Comparison of ENCODE assay signal across 18 cellular contexts in genomic region chr16:69033550-69033949, GRCh38.
DNase-seq lines count a peak whose midpoint lies in the region; ATAC-seq and TF ChIP-seq lines count a peak whose summit lies in the region.
"Had no signal": no experiment of that assay in that cellular context is flagged by ENCODE, and none has a peak within 500 bp of the region (broad histone marks: within the 10 kb centered on the region; RNA-seq: fewer than 3 reads in every experiment).

No MANE protein-coding gene starts in this region.

- DNase-seq in left cardiac atrium (peak; percentile 44), right atrium auricular region (ENCODE audit: low spot score) (no peak), right cardiac atrium (peak; percentile 49 to 79 (median 69)), cardiac septum (ENCODE audit: low spot score) (no peak), endothelial cell (ENCODE audit: low spot score) (no peak), RKO (ENCODE audit: low spot score) (no peak)
- DNase-seq: 8988T; ACHN; BE2C; Caco-2; Calu3; CD4-positive, alpha-beta T cell; CD8-positive, alpha-beta T cell; DMS79 treated with DMSO at 0.1 percent for 48 hours; GF-D8 had no signal

- H3K36me3 Mint-ChIP-seq in endothelial cell (ENCODE audit: low read depth, unreplicated experiment): peaks cover 7% of the 10 kb centered on the region

- H3K27me3 ChIP-seq in right atrium auricular region (no peaks in the 10 kb centered on the region), right cardiac atrium (ENCODE audit: control insufficient read depth, insufficient read depth) (no peaks in the 10 kb centered on the region), BLaER1 (no peaks in the 10 kb centered on the region)
- H3K27me3 ChIP-seq: BE2C; BLaER1 treated with 17β-estradiol and CSF1 and Interleukin-3, amounts not matched to agents 10 nM and 100 nM had no signal

- H3K36me3 ChIP-seq in right atrium auricular region (no peaks in the 10 kb centered on the region), BLaER1 (peaks cover 16% of the 10 kb centered on the region; the same call in 1 of the 2 replicates)
- H3K36me3 ChIP-seq: BE2C had no signal

- H3K4me2 ChIP-seq in BLaER1: peak overlapping the region; percentile 11; the same call in 1 of the 2 replicates

- H3K27me3 Mint-ChIP-seq in endothelial cell (ENCODE audit: unreplicated experiment): peaks cover 2% of the 10 kb centered on the region
- H3K27me3 Mint-ChIP-seq: CD4-positive, alpha-beta T cell had no signal

- intact Hi-C loops in left cardiac atrium (cut with DNase I): no loop called here
- intact Hi-C loops in right cardiac atrium (cut with DNase I): loop anchor here in 1 of 4 donors (10.0 kb wide), 1 partner anchor 399 kb away; no protein-coding TSS in a partner anchor
- intact Hi-C loops in cardiac septum (cut with DNase I): no loop called here

- H3K27ac ChIP-seq in right atrium auricular region: no peak overlapping the region
- no peak overlapping the region for H3K27ac ChIP-seq in right cardiac atrium (ENCODE audit: low read length)
- no peak overlapping the region for H3K27ac ChIP-seq in BLaER1
- H3K27ac ChIP-seq: BLaER1 treated with 17β-estradiol and CSF1 and Interleukin-3, amounts not matched to agents 10 nM and 100 nM; C4-2B had no signal

- no peaks in the 10 kb centered on the region for H3K4me1 ChIP-seq in right atrium auricular region
- H3K4me1 ChIP-seq in right cardiac atrium (ENCODE audit: control insufficient read depth, insufficient read depth, low read length): no peaks in the 10 kb centered on the region
- H3K4me1 ChIP-seq in BLaER1: peaks cover 14% of the 10 kb centered on the region; the same call in 1 of the 2 replicates
- H3K4me1 ChIP-seq: BE2C had no signal

- H3K9me3 ChIP-seq in right atrium auricular region (no peaks in the 10 kb centered on the region), right cardiac atrium (ENCODE audit: control insufficient read depth, low read length) (no peaks in the 10 kb centered on the region), BLaER1 (no peaks in the 10 kb centered on the region)
- H3K9me3 ChIP-seq: BE2C; BLaER1 treated with 17β-estradiol and CSF1 and Interleukin-3, amounts not matched to agents 10 nM and 100 nM; Caco-2 had no signal

- TF ChIP-seq CTCF in right atrium auricular region (IDR thresholded peaks at IDR 0.05) (no peak), endothelial cell (IDR thresholded peaks at IDR 0.05; ENCODE audit: unreplicated experiment) (no peak)

- H3K4me1 Mint-ChIP-seq in endothelial cell (ENCODE audit: unreplicated experiment): no peaks in the 10 kb centered on the region

- H3K9me3 Mint-ChIP-seq in endothelial cell (ENCODE audit: unreplicated experiment): no peaks in the 10 kb centered on the region
- H3K9me3 Mint-ChIP-seq: CD4-positive, alpha-beta T cell; CD8-positive, alpha-beta T cell had no signal

- H3K4me3 Mint-ChIP-seq in endothelial cell (ENCODE audit: unreplicated experiment): no peak overlapping the region
- H3K4me3 Mint-ChIP-seq: CD4-positive, alpha-beta T cell; CD8-positive, alpha-beta T cell had no signal

- no peak overlapping the region for H3K4me3 ChIP-seq in right atrium auricular region
- no peak overlapping the region for H3K4me3 ChIP-seq in right cardiac atrium (ENCODE audit: low read length)
- H3K4me3 ChIP-seq in BLaER1: no peak overlapping the region
- H3K4me3 ChIP-seq: BLaER1 treated with 17β-estradiol and CSF1 and Interleukin-3, amounts not matched to agents 10 nM and 100 nM had no signal

- WGBS in right cardiac atrium: 60% methylated on average over 4 of the region's 4 CpGs

- H4K20me1 ChIP-seq in BLaER1: no peaks in the 10 kb centered on the region
- H4K20me1 ChIP-seq: BLaER1 treated with 17β-estradiol and CSF1 and Interleukin-3, amounts not matched to agents 10 nM and 100 nM had no signal

- no peak overlapping the region for H3K9ac ChIP-seq in BLaER1
- H3K9ac ChIP-seq: BLaER1 treated with 17β-estradiol and CSF1 and Interleukin-3, amounts not matched to agents 10 nM and 100 nM had no signal

- peak overlapping the region; percentile 6 for H3K27ac Mint-ChIP-seq in endothelial cell (ENCODE audit: unreplicated experiment)
- H3K27ac Mint-ChIP-seq: CD4-positive, alpha-beta T cell; CD8-positive, alpha-beta T cell had no signal

- ATAC-seq in left cardiac atrium: peak in 1 of 2 donors; percentile 27
- peak; percentile 46 to 69 for ATAC-seq in right cardiac atrium
- ATAC-seq: CD8-positive, alpha-beta T cell had no signal

Comparison
In these comparisons a context has a peak if more than half of its experiments do, and no peak if none do; other contexts are left out.
1. DNase-seq: peak in left cardiac atrium (single experiment) and right cardiac atrium (3 of 3); none in right atrium auricular region (single experiment), cardiac septum (single experiment), endothelial cell (single experiment) and RKO (single experiment).